Comparison of ENCODE assay signal across 1 cellular context in the genomic region with DNA sequence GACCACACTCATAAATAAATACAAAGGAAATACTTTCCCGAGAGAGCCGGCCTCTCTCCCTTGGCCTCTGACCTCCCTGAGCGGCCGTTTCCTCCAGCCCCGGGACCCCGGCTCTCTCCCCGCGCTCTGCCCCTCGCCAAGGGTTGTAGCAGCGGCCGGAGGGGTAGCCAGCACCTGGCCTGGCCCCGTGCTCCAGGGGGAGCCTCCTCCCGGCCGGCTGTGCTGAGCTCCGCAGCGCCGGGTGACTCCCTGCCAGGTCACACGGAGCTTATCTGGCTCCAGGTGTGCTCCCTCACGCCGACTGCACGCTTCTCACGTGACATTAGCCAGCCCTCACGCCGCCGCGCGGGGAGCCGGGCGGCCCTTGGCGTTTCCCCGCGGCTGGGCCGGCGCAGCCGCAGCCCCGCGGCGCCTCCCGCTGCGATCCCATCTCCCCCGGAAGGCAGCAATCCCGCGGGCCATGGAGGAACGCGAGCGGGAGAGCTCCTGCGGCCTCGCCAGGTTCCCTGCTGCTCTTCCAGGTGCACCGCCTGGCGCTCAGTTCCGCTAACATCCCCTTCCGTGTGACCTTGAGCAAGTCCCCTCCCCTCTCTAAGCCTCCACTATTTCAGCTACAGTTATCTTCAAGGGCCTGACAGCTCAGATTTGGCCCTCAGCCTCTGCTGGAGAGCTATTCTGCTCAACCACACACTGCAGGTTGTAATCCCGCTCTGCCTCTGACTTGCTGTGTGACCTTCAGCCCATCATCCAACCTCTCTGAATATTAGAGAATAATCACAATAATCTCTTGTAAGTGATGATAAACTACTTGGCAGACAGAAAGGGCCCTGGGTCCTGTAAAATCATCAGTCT.
TF ChIP-seq lines count a peak whose summit lies in the region.

No MANE protein-coding gene starts in this region.

TF ChIP-seq in K562, 482 proteins besides CTCF, POLR2A, EP300 and RAD21 (continued from another document and continues in another):
- TF ChIP-seq, protein P1, sequence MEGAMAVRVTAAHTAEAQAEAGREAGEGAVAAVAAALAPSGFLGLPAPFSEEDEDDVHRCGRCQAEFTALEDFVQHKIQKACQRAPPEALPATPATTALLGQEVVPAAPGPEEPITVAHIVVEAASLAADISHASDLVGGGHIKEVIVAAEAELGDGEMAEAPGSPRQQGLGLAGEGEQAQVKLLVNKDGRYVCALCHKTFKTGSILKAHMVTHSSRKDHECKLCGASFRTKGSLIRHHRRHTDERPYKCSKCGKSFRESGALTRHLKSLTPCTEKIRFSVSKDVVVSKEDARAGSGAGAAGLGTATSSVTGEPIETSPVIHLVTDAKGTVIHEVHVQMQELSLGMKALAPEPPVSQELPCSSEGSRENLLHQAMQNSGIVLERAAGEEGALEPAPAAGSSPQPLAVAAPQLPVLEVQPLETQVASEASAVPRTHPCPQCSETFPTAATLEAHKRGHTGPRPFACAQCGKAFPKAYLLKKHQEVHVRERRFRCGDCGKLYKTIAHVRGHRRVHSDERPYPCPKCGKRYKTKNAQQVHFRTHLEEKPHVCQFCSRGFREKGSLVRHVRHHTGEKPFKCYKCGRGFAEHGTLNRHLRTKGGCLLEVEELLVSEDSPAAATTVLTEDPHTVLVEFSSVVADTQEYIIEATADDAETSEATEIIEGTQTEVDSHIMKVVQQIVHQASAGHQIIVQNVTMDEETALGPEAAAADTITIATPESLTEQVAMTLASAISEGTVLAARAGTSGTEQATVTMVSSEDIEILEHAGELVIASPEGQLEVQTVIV (CRISPR knock-in tag; IDR thresholded peaks at IDR 0.05; ENCODE audit: borderline replicate concordance): no peak
- TF ChIP-seq ID3 (CRISPR knock-in tag; IDR thresholded peaks at IDR 0.05): no peak
- peak; percentile 69; the same call in 1 of the 2 replicates for TF ChIP-seq ID3 (tag; IDR thresholded peaks at IDR 0.05)
- TF ChIP-seq RBBP5 (IDR thresholded peaks at IDR 0.05; ENCODE audit: borderline replicate concordance, insufficient read depth, low read length, poor library complexity, severe bottlenecking): peak; percentile 88
- peak; percentile 87; the same call in 1 of the 2 replicates for TF ChIP-seq RREB1 (CRISPR knock-in tag; IDR thresholded peaks at IDR 0.05)
- TF ChIP-seq NRF1 (conservative IDR thresholded peaks at IDR 0.05 in 1 of 2, IDR thresholded peaks at IDR 0.05 in 1 of 2): peak; percentile 91 to 92
- no peak; the same call in 1 of the 2 replicates for TF ChIP-seq CLOCK (CRISPR knock-in tag; IDR thresholded peaks at IDR 0.05; ENCODE audit: borderline replicate concordance)
- no peak for TF ChIP-seq TGIF2 (CRISPR knock-in tag; IDR thresholded peaks at IDR 0.05)
- peak; percentile 59 for TF ChIP-seq ELF1 (tag; IDR thresholded peaks at IDR 0.05)
- 0 out of 2 replicates have a peak, but pooled peaks have one; percentile 13 for TF ChIP-seq CHD2 (IDR thresholded peaks at IDR 0.05; ENCODE audit: low read depth, low read length)
- no peak for TF ChIP-seq TAF15 (IDR thresholded peaks at IDR 0.05; ENCODE audit: low read depth, low read length)
- TF ChIP-seq, protein P2, sequence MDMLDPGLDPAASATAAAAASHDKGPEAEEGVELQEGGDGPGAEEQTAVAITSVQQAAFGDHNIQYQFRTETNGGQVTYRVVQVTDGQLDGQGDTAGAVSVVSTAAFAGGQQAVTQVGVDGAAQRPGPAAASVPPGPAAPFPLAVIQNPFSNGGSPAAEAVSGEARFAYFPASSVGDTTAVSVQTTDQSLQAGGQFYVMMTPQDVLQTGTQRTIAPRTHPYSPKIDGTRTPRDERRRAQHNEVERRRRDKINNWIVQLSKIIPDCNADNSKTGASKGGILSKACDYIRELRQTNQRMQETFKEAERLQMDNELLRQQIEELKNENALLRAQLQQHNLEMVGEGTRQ (CRISPR knock-in tag; IDR thresholded peaks at IDR 0.05): peak; percentile 79
- TF ChIP-seq, protein P3, sequence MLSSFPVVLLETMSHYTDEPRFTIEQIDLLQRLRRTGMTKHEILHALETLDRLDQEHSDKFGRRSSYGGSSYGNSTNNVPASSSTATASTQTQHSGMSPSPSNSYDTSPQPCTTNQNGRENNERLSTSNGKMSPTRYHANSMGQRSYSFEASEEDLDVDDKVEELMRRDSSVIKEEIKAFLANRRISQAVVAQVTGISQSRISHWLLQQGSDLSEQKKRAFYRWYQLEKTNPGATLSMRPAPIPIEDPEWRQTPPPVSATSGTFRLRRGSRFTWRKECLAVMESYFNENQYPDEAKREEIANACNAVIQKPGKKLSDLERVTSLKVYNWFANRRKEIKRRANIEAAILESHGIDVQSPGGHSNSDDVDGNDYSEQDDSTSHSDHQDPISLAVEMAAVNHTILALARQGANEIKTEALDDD (IDR thresholded peaks at IDR 0.05): no peak
- peak; percentile 72; the same call in 1 of the 2 replicates for TF ChIP-seq TARDBP (IDR thresholded peaks at IDR 0.05)
- TF ChIP-seq COPS2 (conservative IDR thresholded peaks at IDR 0.05): no peak
- peak in 1 of 2 experiments; percentile 36; a peak in 1 of 4 replicates for TF ChIP-seq FOXK2 (conservative IDR thresholded peaks at IDR 0.05 in 1 of 2, IDR thresholded peaks at IDR 0.05 in 1 of 2; ENCODE audit: low read depth in 2 of 2)
- no peak for TF ChIP-seq ARHGAP35 (IDR thresholded peaks at IDR 0.05; ENCODE audit: partially characterized antibody)
- peak; percentile 82; the same call in 1 of the 2 replicates for TF ChIP-seq TOE1 (IDR thresholded peaks at IDR 0.05; ENCODE audit: borderline replicate concordance)
- no peak for TF ChIP-seq TOE1 (CRISPR knock-in tag; IDR thresholded peaks at IDR 0.05; ENCODE audit: borderline replicate concordance, low read depth)
- peak; percentile 48; the same call in 1 of the 2 replicates for TF ChIP-seq PHF8 (IDR thresholded peaks at IDR 0.05; ENCODE audit: borderline replicate concordance, low read length)
- TF ChIP-seq, protein P4, sequence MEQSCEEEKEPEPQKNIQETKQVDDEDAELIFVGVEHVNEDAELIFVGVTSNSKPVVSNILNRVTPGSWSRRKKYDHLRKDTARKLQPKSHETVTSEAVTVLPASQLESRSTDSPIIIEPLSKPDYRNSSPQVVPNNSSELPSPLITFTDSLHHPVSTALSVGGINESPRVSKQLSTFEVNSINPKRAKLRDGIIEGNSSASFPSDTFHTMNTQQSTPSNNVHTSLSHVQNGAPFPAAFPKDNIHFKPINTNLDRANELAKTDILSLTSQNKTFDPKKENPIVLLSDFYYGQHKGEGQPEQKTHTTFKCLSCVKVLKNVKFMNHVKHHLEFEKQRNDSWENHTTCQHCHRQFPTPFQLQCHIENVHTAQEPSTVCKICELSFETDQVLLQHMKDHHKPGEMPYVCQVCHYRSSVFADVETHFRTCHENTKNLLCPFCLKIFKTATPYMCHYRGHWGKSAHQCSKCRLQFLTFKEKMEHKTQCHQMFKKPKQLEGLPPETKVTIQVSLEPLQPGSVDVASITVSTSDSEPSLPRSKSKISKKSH (CRISPR knock-in tag; IDR thresholded peaks at IDR 0.05): no peak
- TF ChIP-seq, protein P5, sequence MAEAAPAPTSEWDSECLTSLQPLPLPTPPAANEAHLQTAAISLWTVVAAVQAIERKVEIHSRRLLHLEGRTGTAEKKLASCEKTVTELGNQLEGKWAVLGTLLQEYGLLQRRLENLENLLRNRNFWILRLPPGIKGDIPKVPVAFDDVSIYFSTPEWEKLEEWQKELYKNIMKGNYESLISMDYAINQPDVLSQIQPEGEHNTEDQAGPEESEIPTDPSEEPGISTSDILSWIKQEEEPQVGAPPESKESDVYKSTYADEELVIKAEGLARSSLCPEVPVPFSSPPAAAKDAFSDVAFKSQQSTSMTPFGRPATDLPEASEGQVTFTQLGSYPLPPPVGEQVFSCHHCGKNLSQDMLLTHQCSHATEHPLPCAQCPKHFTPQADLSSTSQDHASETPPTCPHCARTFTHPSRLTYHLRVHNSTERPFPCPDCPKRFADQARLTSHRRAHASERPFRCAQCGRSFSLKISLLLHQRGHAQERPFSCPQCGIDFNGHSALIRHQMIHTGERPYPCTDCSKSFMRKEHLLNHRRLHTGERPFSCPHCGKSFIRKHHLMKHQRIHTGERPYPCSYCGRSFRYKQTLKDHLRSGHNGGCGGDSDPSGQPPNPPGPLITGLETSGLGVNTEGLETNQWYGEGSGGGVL (CRISPR knock-in tag; IDR thresholded peaks at IDR 0.05): no peak
- TF ChIP-seq, protein P6, sequence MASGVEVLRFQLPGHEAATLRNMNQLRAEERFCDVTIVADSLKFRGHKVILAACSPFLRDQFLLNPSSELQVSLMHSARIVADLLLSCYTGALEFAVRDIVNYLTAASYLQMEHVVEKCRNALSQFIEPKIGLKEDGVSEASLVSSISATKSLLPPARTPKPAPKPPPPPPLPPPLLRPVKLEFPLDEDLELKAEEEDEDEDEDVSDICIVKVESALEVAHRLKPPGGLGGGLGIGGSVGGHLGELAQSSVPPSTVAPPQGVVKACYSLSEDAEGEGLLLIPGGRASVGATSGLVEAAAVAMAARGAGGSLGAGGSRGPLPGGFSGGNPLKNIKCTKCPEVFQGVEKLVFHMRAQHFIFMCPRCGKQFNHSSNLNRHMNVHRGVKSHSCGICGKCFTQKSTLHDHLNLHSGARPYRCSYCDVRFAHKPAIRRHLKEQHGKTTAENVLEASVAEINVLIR (CRISPR knock-in tag; IDR thresholded peaks at IDR 0.05): no peak
- TF ChIP-seq HNRNPK (IDR thresholded peaks at IDR 0.05; ENCODE audit: low read depth, low read length, poor library complexity, severe bottlenecking): no peak
- no peak for TF ChIP-seq ASH1L (IDR thresholded peaks at IDR 0.05; ENCODE audit: borderline replicate concordance, low read depth, partially characterized antibody)
- TF ChIP-seq GABPB1 (CRISPR knock-in tag; IDR thresholded peaks at IDR 0.05): no peak
- TF ChIP-seq PHF20 (IDR thresholded peaks at IDR 0.05; ENCODE audit: partially characterized antibody): no peak
- no peak for TF ChIP-seq ZNF780A (CRISPR knock-in tag; IDR thresholded peaks at IDR 0.05)
- TF ChIP-seq HDAC3 (IDR thresholded peaks at IDR 0.05; ENCODE audit: borderline replicate concordance, partially characterized antibody): no peak
- no peak for TF ChIP-seq FOXA3 (CRISPR knock-in tag; conservative IDR thresholded peaks at IDR 0.05 in 1 of 2, IDR thresholded peaks at IDR 0.05 in 1 of 2)
- peak; percentile 81 for TF ChIP-seq SOX6 (IDR thresholded peaks at IDR 0.05)
- no peak for TF ChIP-seq SP1 (CRISPR knock-in tag; IDR thresholded peaks at IDR 0.05)
- TF ChIP-seq NELFE (IDR thresholded peaks at IDR 0.05; ENCODE audit: insufficient read depth, insufficient read length): no peak
- TF ChIP-seq KAT8 (IDR thresholded peaks at IDR 0.05; ENCODE audit: low read depth): no peak
